Comparison of ENCODE assay signal across 8 cellular contexts in the genomic region with DNA sequence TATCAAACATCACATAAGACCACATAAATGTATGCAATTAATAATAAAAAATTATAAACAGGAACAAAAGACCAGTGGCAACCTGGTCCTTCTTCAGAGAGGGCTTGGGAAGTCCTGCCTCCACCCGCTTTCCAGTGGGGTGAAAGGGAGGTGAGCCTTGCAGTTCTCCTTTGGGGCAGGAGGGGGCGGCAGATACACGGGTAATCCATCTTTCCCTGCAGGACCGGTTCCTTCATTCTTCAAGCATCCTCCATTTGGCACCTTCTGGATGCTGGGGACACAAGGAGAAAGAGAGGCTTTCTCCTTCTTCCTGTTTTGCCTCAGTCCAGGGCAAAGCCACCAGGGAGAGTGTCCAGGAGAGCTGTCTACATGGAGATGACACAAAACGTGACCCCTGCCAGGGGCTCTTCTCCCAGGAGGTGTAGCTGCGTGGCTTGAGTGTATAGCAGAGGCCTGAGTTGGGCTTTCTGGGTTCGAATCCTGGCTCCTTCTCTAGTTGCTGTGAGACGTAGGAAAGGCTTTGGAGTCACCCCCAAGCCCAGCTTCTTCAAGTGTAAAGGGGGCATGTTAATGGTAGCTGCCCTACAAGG. TPM values are rescaled to one million over a fixed set of nuclear protein-coding genes. Genes with fewer than 3 reads are reported as not detected.
DNase-seq lines count a peak whose midpoint lies in the region; ATAC-seq and TF ChIP-seq lines count a peak whose summit lies in the region.

No MANE protein-coding gene starts in this region.

- no peaks in the 10 kb centered on the region for H3K9me3 ChIP-seq in CD8-positive, alpha-beta T cell (ENCODE audit: low read length)
- no peaks in the 10 kb centered on the region for H3K9me3 ChIP-seq in PC-3 (ENCODE audit: low read length)
- no peaks in the 10 kb centered on the region for H3K9me3 ChIP-seq in fibroblast of lung (ENCODE audit: control insufficient read depth, insufficient read depth, low read depth, low read length)

- H3K4me3 ChIP-seq in CD8-positive, alpha-beta T cell (ENCODE audit: low read depth, low read length) = no peak overlapping the region
- H3K4me3 ChIP-seq in PC-3 (ENCODE audit: low read length) (no peak overlapping the region), fibroblast of lung (replicated peaks in 1 of 4; ENCODE audit: control extremely low read depth in 1 of 4, insufficient read depth in 1 of 4, low read depth in 3 of 4, low read length in 4 of 4) (no peak overlapping the region)

- peaks cover 6% of the 10 kb centered on the region for H3K27me3 Mint-ChIP-seq in CD8-positive, alpha-beta T cell (ENCODE audit: low read depth)
- peaks cover 10% of the 10 kb centered on the region for H3K27me3 Mint-ChIP-seq in activated T-cell treated with anti-CD3 and anti-CD28 coated beads, Interleukin-2, amount 50 U/mL, for 24 hours
- H3K27me3 Mint-ChIP-seq in nephron progenitor cell (ENCODE audit: low read depth, poor library complexity) = peaks cover 18% of the 10 kb centered on the region

- no peak overlapping the region for H3K27ac ChIP-seq in CD8-positive, alpha-beta T cell (ENCODE audit: low read depth, low read length)
- H3K27ac ChIP-seq in PC-3 (ENCODE audit: low read length) (no peak overlapping the region), fibroblast of lung (ENCODE audit: insufficient read depth, low read length) (no peak overlapping the region)

- no peaks in the 10 kb centered on the region for H3K36me3 Mint-ChIP-seq in CD8-positive, alpha-beta T cell
- H3K36me3 Mint-ChIP-seq in activated T-cell treated with anti-CD3 and anti-CD28 coated beads, Interleukin-2, amount 50 U/mL, for 24 hours (ENCODE audit: low read depth) = no peaks in the 10 kb centered on the region
- H3K36me3 Mint-ChIP-seq in nephron progenitor cell (ENCODE audit: low read depth) = peaks cover 5% of the 10 kb centered on the region

- BruUV-seq in PC-3 (replicated peaks; lab: Mats Ljungman, UMichigan) = no TSS peak

- H2AFZ ChIP-seq in PC-3 (ENCODE audit: low read length) (no peak overlapping the region), fibroblast of lung (ENCODE audit: low read length) (no peak overlapping the region)

- intact Hi-C loops in CD8-positive, alpha-beta T cell (cut with DNase I, micrococcal nuclease) = loop anchor here (1.0 to 10.0 kb wide), 8 partner anchors 101 to 1969 kb away; no protein-coding TSS in a partner anchor
- intact Hi-C loops in PC-3 (cut with micrococcal nuclease) = loop anchor here (5.0 kb wide), 2 partner anchors 116 to 986 kb away; no protein-coding TSS in a partner anchor

- TF ChIP-seq CTCF in CD8-positive, alpha-beta T cell (IDR thresholded peaks at IDR 0.05) = peak; percentile 98
- peak; percentile 79 for TF ChIP-seq CTCF in PC-3 (conservative IDR thresholded peaks at IDR 0.05; ENCODE audit: low read depth, low read length)
- peak; percentile 97 to 98 for TF ChIP-seq CTCF in fibroblast of lung (conservative IDR thresholded peaks at IDR 0.05 in 1 of 2, IDR thresholded peaks at IDR 0.05 in 1 of 2; ENCODE audit: low read depth in 1 of 2, low read length in 2 of 2)
- TF ChIP-seq CTCF in nephron progenitor cell (IDR thresholded peaks at IDR 0.05) = peak; percentile 97

- peak; percentile 45 to 82 (median 66) for DNase-seq in CD8-positive, alpha-beta T cell
- peak; percentile 79 for DNase-seq in HPDE6-E6E7 (ENCODE audit: extremely low spot score)
- peak; percentile 80 for DNase-seq in PC-3
- DNase-seq in activated T-cell treated with anti-CD3 and anti-CD28 coated beads, Interleukin-2, amount 50 U/mL, for 24 hours = peak; percentile 84
- DNase-seq in fibroblast of lung (ENCODE audit: low read depth in 2 of 2) = peak; percentile 58 to 66
- peak; percentile 86 for DNase-seq in nephron progenitor cell
- DNase-seq in stromal cell of bone marrow (ENCODE audit: low read depth) = peak; percentile 54

- POLR2A ChIA-PET in CD8-positive, alpha-beta T cell (lab: Charles Lee) = no interaction called here
- POLR2A ChIA-PET in PC-3 (lab: Charles Lee; ENCODE audit: unreplicated experiment) = no interaction called here

- no peaks in the 10 kb centered on the region for H3K4me1 Mint-ChIP-seq in CD8-positive, alpha-beta T cell (ENCODE audit: low read depth)
- H3K4me1 Mint-ChIP-seq in activated T-cell treated with anti-CD3 and anti-CD28 coated beads, Interleukin-2, amount 50 U/mL, for 24 hours (ENCODE audit: low read depth) = peaks cover 7% of the 10 kb centered on the region
- peaks cover 9% of the 10 kb centered on the region for H3K4me1 Mint-ChIP-seq in nephron progenitor cell

- H3K79me2 ChIP-seq in PC-3 (ENCODE audit: low read length) = no peaks in the 10 kb centered on the region
- H3K79me2 ChIP-seq in fibroblast of lung (ENCODE audit: control insufficient read depth, insufficient read depth, low read length) = no peaks in the 10 kb centered on the region

- H3K4me2 ChIP-seq in PC-3 (ENCODE audit: low read length) (no peak overlapping the region), fibroblast of lung (ENCODE audit: extremely low read depth, insufficient read depth, low read length) (no peak overlapping the region)

- peaks cover 5% of the 10 kb centered on the region for H3K9me3 Mint-ChIP-seq in CD8-positive, alpha-beta T cell
- H3K9me3 Mint-ChIP-seq in activated T-cell treated with anti-CD3 and anti-CD28 coated beads, Interleukin-2, amount 50 U/mL, for 24 hours = peaks cover 3% of the 10 kb centered on the region
- H3K9me3 Mint-ChIP-seq in nephron progenitor cell = peaks cover 15% of the 10 kb centered on the region

- no peaks in the 10 kb centered on the region for H3F3A ChIP-seq in PC-3 (ENCODE audit: low read length, unreplicated experiment)

- H3K4me1 ChIP-seq in CD8-positive, alpha-beta T cell (ENCODE audit: insufficient read depth, low read length) = no peaks in the 10 kb centered on the region
- H3K4me1 ChIP-seq in PC-3 (ENCODE audit: insufficient read depth, low read length) = peaks cover 10% of the 10 kb centered on the region
- no peaks in the 10 kb centered on the region for H3K4me1 ChIP-seq in fibroblast of lung (ENCODE audit: control insufficient read depth, extremely low read depth, insufficient read depth, low read length)

- no peaks in the 10 kb centered on the region for H3K27me3 ChIP-seq in CD8-positive, alpha-beta T cell (ENCODE audit: insufficient read depth, low read length)
- H3K27me3 ChIP-seq in PC-3 (ENCODE audit: low read length) = no peaks in the 10 kb centered on the region
- no peaks in the 10 kb centered on the region for H3K27me3 ChIP-seq in fibroblast of lung (ENCODE audit: control insufficient read depth, insufficient read depth, low read length)

- H4K20me1 ChIP-seq in PC-3 (ENCODE audit: low read length) (no peaks in the 10 kb centered on the region), fibroblast of lung (ENCODE audit: control insufficient read depth, extremely low read depth, insufficient read depth, low read length) (no peaks in the 10 kb centered on the region)

- H3K9ac ChIP-seq in PC-3 (ENCODE audit: low read length) (no peak overlapping the region), fibroblast of lung (ENCODE audit: insufficient read depth, low read length) (no peak overlapping the region)

- ATAC-seq in CD8-positive, alpha-beta T cell = peak; percentile 95
- peak; percentile 84 for ATAC-seq in PC-3
- no peak for ATAC-seq in GM18867 (IDR thresholded peaks at IDR 0.05; ENCODE audit: unreplicated experiment)

- CTCF ChIA-PET in CD8-positive, alpha-beta T cell (lab: Charles Lee) = interaction anchor here (0.6 to 5.5 kb wide), 36 partner anchors 8 to 1336 kb away, joined by 3 to 76 read pairs (median 4); no protein-coding TSS in a partner anchor
- CTCF ChIA-PET in PC-3 (lab: Charles Lee) = interaction anchor here (0.7 to 0.8 kb wide), 2 partner anchors 1030 to 1156 kb away, joined by 3 to 5 read pairs; no protein-coding TSS in a partner anchor

- H3K9me2 ChIP-seq in PC-3 (replicated peaks; ENCODE audit: low read length) = no peaks in the 10 kb centered on the region

- H3K27ac Mint-ChIP-seq in CD8-positive, alpha-beta T cell = no peak overlapping the region
- no peak overlapping the region for H3K27ac Mint-ChIP-seq in activated T-cell treated with anti-CD3 and anti-CD28 coated beads, Interleukin-2, amount 50 U/mL, for 24 hours
- no peak overlapping the region for H3K27ac Mint-ChIP-seq in nephron progenitor cell

- no peak overlapping the region for H3K4me3 Mint-ChIP-seq in CD8-positive, alpha-beta T cell
- no peak overlapping the region for H3K4me3 Mint-ChIP-seq in activated T-cell treated with anti-CD3 and anti-CD28 coated beads, Interleukin-2, amount 50 U/mL, for 24 hours
- no peak overlapping the region for H3K4me3 Mint-ChIP-seq in nephron progenitor cell

- no peaks in the 10 kb centered on the region for H3K36me3 ChIP-seq in CD8-positive, alpha-beta T cell (ENCODE audit: insufficient read depth, low read length)
- no peaks in the 10 kb centered on the region for H3K36me3 ChIP-seq in PC-3 (ENCODE audit: low read depth, low read length)
- H3K36me3 ChIP-seq in fibroblast of lung (ENCODE audit: control insufficient read depth, insufficient read depth, low read length) = no peaks in the 10 kb centered on the region

RNA-seq across cellular contexts. Expression of gene RPLP1, which starts 23.2 kb away (rescaled TPM):
- total RNA-seq in CD8-positive, alpha-beta T cell = 1,000 to 10,000 TPM; 2,675 to 2,824 TPM
- total RNA-seq in PC-3 (2014; rRNA removed) (216 and 253 TPM in 2 replicates), fibroblast of lung (74.7 and 82.4 TPM in 2 replicates)
- polyA plus RNA-seq in fibroblast of lung = 621 and 633 TPM in 2 replicates
- polyA plus RNA-seq in fibroblast of lung (2012) = 2,184 and 2,401 TPM in 2 replicates
- polyA minus RNA-seq in fibroblast of lung (ENCODE audit: low replicate concordance) = 489 and 632 TPM in 2 replicates

Comparison
In these comparisons a context has a peak if more than half of its experiments do, and no peak if none do; other contexts are left out.
1. RNA of gene RPLP1, which starts 23.2 kb away (total RNA-seq): 2,675 to 2,824 TPM in CD8-positive, alpha-beta T cell; 216 to 253 TPM in PC-3 and 74.7 to 82.4 TPM in fibroblast of lung; every median in the first group is over 10 times any median in the second.
2. Peak in every context shown above with its lines, with median percentiles within 50 percentile points of each other: DNase-seq and CTCF ChIP-seq.